In genomic region chr1:67746299-67746698, GRCh38 we compare ENCODE assay signal across 16 cellular contexts.
DNase-seq lines count a peak whose midpoint lies in the region; ATAC-seq and TF ChIP-seq lines count a peak whose summit lies in the region.
"Had no signal": no experiment of that assay in that cellular context is flagged by ENCODE, and none has a peak within 500 bp of the region (broad histone marks: within the 10 kb centered on the region; RNA-seq: fewer than 3 reads in every experiment).

No MANE protein-coding gene starts in this region.

- TF ChIP-seq POLR2A in gastroesophageal sphincter (IDR thresholded peaks at IDR 0.05) (no peak), upper lobe of left lung (IDR thresholded peaks at IDR 0.05) (no peak)

- TF ChIP-seq CTCF in gastroesophageal sphincter (IDR thresholded peaks at IDR 0.05), result no peak
- TF ChIP-seq CTCF in upper lobe of left lung (IDR thresholded peaks at IDR 0.05), result no peak

- in situ Hi-C loops in ACHN (cut with HindIII; ENCODE audit: low pct_ligation_motif_present, low pct_unique_long_range_greater_than_20kb, low sequenced_read_pairs), result no loop called here

- ATAC-seq in gastroesophageal sphincter, result no peak
- no peak for ATAC-seq in upper lobe of left lung (ENCODE audit: low FRiP score in 2 of 2)
- ATAC-seq: naive thymus-derived CD8-positive, alpha-beta T cell; upper lobe of right lung had no signal

- H3K27me3 ChIP-seq in gastroesophageal sphincter, result no peaks in the 10 kb centered on the region
- H3K27me3 ChIP-seq in upper lobe of left lung, result no peaks in the 10 kb centered on the region
- H3K27me3 ChIP-seq: upper lobe of right lung had no signal

- DNase-seq in AG20443 (ENCODE audit: low spot score), result peak; percentile 71
- peak; percentile 69 for DNase-seq in RPMI7951 (ENCODE audit: low read depth)
- DNase-seq in posterior vena cava (ENCODE audit: low spot score), result peak; percentile 72
- DNase-seq in activated CD8-positive, alpha-beta memory T cell treated with anti-CD3 and anti-CD28 coated beads, Interleukin-2, amount 50 U/mL, for 4 hours, result no peak
- DNase-seq in ACHN, result no peak
- no peak for DNase-seq in upper lobe of left lung
- no peak for DNase-seq in NCI-H1092 (lab: John Stamatoyannopoulos, UW)
- DNase-seq: activated naive CD4-positive, alpha-beta T cell treated with Interleukin-2 at 50 U/mL for 16 hours; head of caudate nucleus; naive thymus-derived CD8-positive, alpha-beta T cell; NCI-H345; SK-N-SH; stimulated activated CD4-positive, alpha-beta T cell treated with anti-CD3 and anti-CD28 coated beads, Interleukin-2, amount 100 ng/mL, for 24 hours; stimulated activated CD8-positive, alpha-beta memory T cell treated with anti-CD3 and anti-CD28 coated beads, Interleukin-4, amount 100 ng/mL, for 48 hours; upper lobe of right lung had no signal

- TF ChIP-seq EP300 in gastroesophageal sphincter (IDR thresholded peaks at IDR 0.05) (no peak), upper lobe of left lung (IDR thresholded peaks at IDR 0.05) (no peak)

- H3K4me3 ChIP-seq in gastroesophageal sphincter, result no peak overlapping the region
- H3K4me3 ChIP-seq in upper lobe of left lung, result no peak overlapping the region
- H3K4me3 ChIP-seq: upper lobe of right lung had no signal

- H3K4me1 ChIP-seq in gastroesophageal sphincter (peaks cover 30 to 69% (median 31%) of the 10 kb centered on the region in 3 donors), upper lobe of left lung (peaks cover 25 to 31% (median 30%) of the 10 kb centered on the region in 4 donors)

- 31 to 34% methylated on average over 3 to 5 of the region's 5 CpGs for WGBS in gastroesophageal sphincter (ENCODE audit: low coverage in 1 of 2), 2 donors
- WGBS in upper lobe of left lung, 2 donors, result 59 to 66% methylated on average over 5 of the region's 5 CpGs

- H3K36me3 ChIP-seq in gastroesophageal sphincter (no peaks in the 10 kb centered on the region), upper lobe of left lung (no peaks in the 10 kb centered on the region)
- H3K36me3 ChIP-seq: upper lobe of right lung had no signal

- H3K27ac ChIP-seq in gastroesophageal sphincter (peak overlapping the region; percentile 62 to 89 (median 89)), upper lobe of left lung (no peak overlapping the region)
- H3K27ac ChIP-seq: upper lobe of right lung had no signal

- no peaks in the 10 kb centered on the region for H3K9me3 ChIP-seq in gastroesophageal sphincter
- H3K9me3 ChIP-seq in upper lobe of left lung, result no peaks in the 10 kb centered on the region
- H3K9me3 ChIP-seq: SK-N-SH, upper lobe of right lung had no signal

- intact Hi-C loops in posterior vena cava (cut with DNase I), result loop anchor here in 1 of 2 donors (5.0 kb wide), 1 partner anchor 34 kb away; no protein-coding TSS in a partner anchor

Comparison
In these comparisons a context has a peak if more than half of its experiments do, and no peak if none do; other contexts are left out.
1. DNase-seq: peak in AG20443 (single experiment), RPMI7951 (single experiment) and posterior vena cava (single experiment); none in activated CD8-positive, alpha-beta memory T cell treated with anti-CD3 and anti-CD28 coated beads, Interleukin-2, amount 50 U/mL, for 4 hours (single experiment), ACHN (single experiment), upper lobe of left lung (0 of 2) and NCI-H1092 (single experiment).
2. H3K27ac ChIP-seq: peak in gastroesophageal sphincter (4 of 4); none in upper lobe of left lung (0 of 4).